Comparison of ENCODE assay signal across 11 cellular contexts in the genomic region with DNA sequence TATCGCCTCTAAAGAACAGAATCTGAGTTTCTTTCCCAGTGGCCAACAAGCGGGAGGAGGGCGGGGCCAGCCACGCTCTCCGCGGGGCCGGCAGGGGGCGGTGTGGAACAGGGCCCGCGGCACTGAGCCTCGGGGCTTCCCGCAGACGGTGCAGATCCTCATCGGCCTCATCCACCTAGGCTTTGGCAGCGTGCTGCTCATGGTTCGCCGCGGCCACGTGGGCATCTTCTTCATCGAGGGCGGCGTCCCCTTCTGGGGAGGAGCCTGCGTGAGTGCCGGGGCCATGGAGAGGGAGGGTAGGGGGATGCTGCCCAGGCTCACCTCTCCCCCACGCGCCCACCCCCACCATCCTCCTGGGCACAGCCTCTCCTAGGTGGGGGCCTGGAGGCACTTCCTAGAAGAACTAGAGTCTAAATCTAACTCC. TPM values are rescaled to one million over a fixed set of nuclear protein-coding genes. Genes with fewer than 3 reads are reported as not detected.
DNase-seq lines count a peak whose midpoint lies in the region; ATAC-seq and TF ChIP-seq lines count a peak whose summit lies in the region.
"Had no signal": no experiment of that assay in that cellular context is flagged by ENCODE, and none has a peak within 500 bp of the region (broad histone marks: within the 10 kb centered on the region; RNA-seq: fewer than 3 reads in every experiment).

No MANE protein-coding gene starts in this region.

- no peak overlapping the region for H3K27ac Mint-ChIP-seq in WTC11
- H3K27ac Mint-ChIP-seq: activated T-helper 2 cell treated with anti-CD3 and anti-CD28 coated beads, Interferon-gamma antibody, Interleukin-2, Interleukin-4, amounts not matched to agents 10 μg/mL and 5 μg/mL and 100 μg/mL, durations not matched to agents 14 hours and 24 hours and 36 hours; naive thymus-derived CD8-positive, alpha-beta T cell had no signal

- H3K4me3 ChIP-seq in iPS DF 6.9 (ENCODE audit: low read length): no peak overlapping the region

- POLR2A ChIA-PET in WTC11 (lab: Charles Lee): no interaction called here

- H3K36me3 Mint-ChIP-seq in WTC11: no peaks in the 10 kb centered on the region; the same call in 1 of the 2 replicates
- H3K36me3 Mint-ChIP-seq: naive thymus-derived CD8-positive, alpha-beta T cell had no signal

- peaks cover 23% of the 10 kb centered on the region for H3K4me1 Mint-ChIP-seq in WTC11

- no peaks in the 10 kb centered on the region for H3K9me3 ChIP-seq in iPS DF 6.9 (ENCODE audit: control insufficient read depth, insufficient read depth, low read length)

- H3K4me3 Mint-ChIP-seq in WTC11: peak overlapping the region; percentile 18; the same call in 1 of the 2 replicates
- H3K4me3 Mint-ChIP-seq: naive thymus-derived CD8-positive, alpha-beta T cell had no signal

- peak; percentile 86 for TF ChIP-seq CTCF in WTC11 (IDR thresholded peaks at IDR 0.05)

- intact Hi-C loops in cardiac septum (cut with DNase I) (no loop called here), Right ventricle myocardium inferior (cut with DNase I) (no loop called here)

- DNase-seq in cardiac septum (ENCODE audit: low spot score) (peak; percentile 22), Right ventricle myocardium inferior (ENCODE audit: missing footprints) (no peak), WTC11 (ENCODE audit: low spot score) (peak; percentile 79), iPS DF 6.9 (ENCODE audit: low read depth, low spot score) (peak; percentile 45), NCI-H1105 treated with DMSO at 0.1 percent for 48 hours (lab: John Stamatoyannopoulos, UW) (no peak), RPMI8226 (no peak)
- peak; percentile 36 for DNase-seq in stimulated activated naive CD8-positive, alpha-beta T cell treated with anti-CD3 and anti-CD28 coated beads, Interleukin-15, Interleukin-2, amounts not matched to agents 100 U/mL and 50 U/mL, for 24 hours
- DNase-seq: naive thymus-derived CD8-positive, alpha-beta T cell; NCI-H1092 had no signal

- CTCF ChIA-PET in WTC11 (lab: Charles Lee): interaction anchor here (0.6 to 6.0 kb wide), 8 partner anchors 8 to 171 kb away, joined by 3 to 125 read pairs (median 4); a partner anchor contains a TSS

- no peaks in the 10 kb centered on the region for H3K27me3 ChIP-seq in iPS DF 6.9 (ENCODE audit: control insufficient read depth, insufficient read depth, low read length)

- no peak for ATAC-seq in Right ventricle myocardium inferior
- peak; percentile 88 for ATAC-seq in WTC11
- ATAC-seq in stimulated activated naive CD8-positive, alpha-beta T cell treated with anti-CD3 and anti-CD28 coated beads, Interleukin-15, Interleukin-2, amounts not matched to agents 100 U/mL and 50 U/mL, for 24 hours: no peak
- ATAC-seq in GM21737 (IDR thresholded peaks at IDR 0.05; ENCODE audit: unreplicated experiment): no peak

- H3K27me3 Mint-ChIP-seq in WTC11 (ENCODE audit: low read depth): peaks cover 38% of the 10 kb centered on the region

- WGBS in iPS DF 6.9 (ENCODE audit: insufficient coverage, insufficient read length): no CpG with 5 or more reads among the region's 26 CpGs

- H3K4me1 ChIP-seq in iPS DF 6.9 (ENCODE audit: control insufficient read depth, insufficient read depth, low read length): no peaks in the 10 kb centered on the region

- no peaks in the 10 kb centered on the region for H3K36me3 ChIP-seq in iPS DF 6.9 (ENCODE audit: control insufficient read depth, insufficient read depth, low read length)

- no peak overlapping the region for H3K27ac ChIP-seq in iPS DF 6.9 (ENCODE audit: low read length)

- H3K9me3 Mint-ChIP-seq in WTC11: no peaks in the 10 kb centered on the region
- H3K9me3 Mint-ChIP-seq: activated T-helper 2 cell treated with anti-CD3 and anti-CD28 coated beads, Interferon-gamma antibody, Interleukin-2, Interleukin-4, amounts not matched to agents 10 μg/mL and 5 μg/mL and 100 μg/mL, durations not matched to agents 14 hours and 24 hours and 36 hours; naive thymus-derived CD8-positive, alpha-beta T cell had no signal

TF ChIP-seq in WTC11, 78 proteins besides CTCF, POLR2A, EP300 and RAD21 (continues in another document):
- 0 out of 2 replicates have a peak, but pooled peaks have one; percentile 44 for TF ChIP-seq NFE2L1 (CRISPR knock-in tag; IDR thresholded peaks at IDR 0.05)
- TF ChIP-seq EMX1 (CRISPR knock-in tag; IDR thresholded peaks at IDR 0.05): no peak
- TF ChIP-seq, protein P1, sequence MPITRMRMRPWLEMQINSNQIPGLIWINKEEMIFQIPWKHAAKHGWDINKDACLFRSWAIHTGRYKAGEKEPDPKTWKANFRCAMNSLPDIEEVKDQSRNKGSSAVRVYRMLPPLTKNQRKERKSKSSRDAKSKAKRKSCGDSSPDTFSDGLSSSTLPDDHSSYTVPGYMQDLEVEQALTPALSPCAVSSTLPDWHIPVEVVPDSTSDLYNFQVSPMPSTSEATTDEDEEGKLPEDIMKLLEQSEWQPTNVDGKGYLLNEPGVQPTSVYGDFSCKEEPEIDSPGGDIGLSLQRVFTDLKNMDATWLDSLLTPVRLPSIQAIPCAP (CRISPR knock-in tag; IDR thresholded peaks at IDR 0.05): 0 out of 2 replicates have a peak, but pooled peaks have one; percentile 75
- peak; percentile 64; the same call in 1 of the 2 replicates for TF ChIP-seq TEAD4 (CRISPR knock-in tag; IDR thresholded peaks at IDR 0.05)
- TF ChIP-seq FOXP1 (CRISPR knock-in tag; IDR thresholded peaks at IDR 0.05; ENCODE audit: borderline replicate concordance): peak; percentile 89; the same call in 1 of the 2 replicates
- TF ChIP-seq SMAD4 (CRISPR knock-in tag; IDR thresholded peaks at IDR 0.05): 0 out of 2 replicates have a peak, but pooled peaks have one; percentile 47
- TF ChIP-seq CREM (CRISPR knock-in tag; IDR thresholded peaks at IDR 0.05): peak; percentile 24; the same call in 1 of the 2 replicates
- peak; percentile 70 for TF ChIP-seq FOXK1 (CRISPR knock-in tag; IDR thresholded peaks at IDR 0.05)
- TF ChIP-seq NFYB (CRISPR knock-in tag; conservative IDR thresholded peaks at IDR 0.05; ENCODE audit: low read depth): peak; percentile 34; the same call in 1 of the 2 replicates
- TF ChIP-seq SP1 (CRISPR knock-in tag; conservative IDR thresholded peaks at IDR 0.05): peak; percentile 65
- TF ChIP-seq ZNF219 (CRISPR knock-in tag; IDR thresholded peaks at IDR 0.05; ENCODE audit: borderline replicate concordance): peak; percentile 85
- TF ChIP-seq, protein P2, sequence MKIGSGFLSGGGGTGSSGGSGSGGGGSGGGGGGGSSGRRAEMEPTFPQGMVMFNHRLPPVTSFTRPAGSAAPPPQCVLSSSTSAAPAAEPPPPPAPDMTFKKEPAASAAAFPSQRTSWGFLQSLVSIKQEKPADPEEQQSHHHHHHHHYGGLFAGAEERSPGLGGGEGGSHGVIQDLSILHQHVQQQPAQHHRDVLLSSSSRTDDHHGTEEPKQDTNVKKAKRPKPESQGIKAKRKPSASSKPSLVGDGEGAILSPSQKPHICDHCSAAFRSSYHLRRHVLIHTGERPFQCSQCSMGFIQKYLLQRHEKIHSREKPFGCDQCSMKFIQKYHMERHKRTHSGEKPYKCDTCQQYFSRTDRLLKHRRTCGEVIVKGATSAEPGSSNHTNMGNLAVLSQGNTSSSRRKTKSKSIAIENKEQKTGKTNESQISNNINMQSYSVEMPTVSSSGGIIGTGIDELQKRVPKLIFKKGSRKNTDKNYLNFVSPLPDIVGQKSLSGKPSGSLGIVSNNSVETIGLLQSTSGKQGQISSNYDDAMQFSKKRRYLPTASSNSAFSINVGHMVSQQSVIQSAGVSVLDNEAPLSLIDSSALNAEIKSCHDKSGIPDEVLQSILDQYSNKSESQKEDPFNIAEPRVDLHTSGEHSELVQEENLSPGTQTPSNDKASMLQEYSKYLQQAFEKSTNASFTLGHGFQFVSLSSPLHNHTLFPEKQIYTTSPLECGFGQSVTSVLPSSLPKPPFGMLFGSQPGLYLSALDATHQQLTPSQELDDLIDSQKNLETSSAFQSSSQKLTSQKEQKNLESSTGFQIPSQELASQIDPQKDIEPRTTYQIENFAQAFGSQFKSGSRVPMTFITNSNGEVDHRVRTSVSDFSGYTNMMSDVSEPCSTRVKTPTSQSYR (CRISPR knock-in tag; IDR thresholded peaks at IDR 0.05): peak; percentile 65; the same call in 1 of the 2 replicates
- TF ChIP-seq, protein P3, sequence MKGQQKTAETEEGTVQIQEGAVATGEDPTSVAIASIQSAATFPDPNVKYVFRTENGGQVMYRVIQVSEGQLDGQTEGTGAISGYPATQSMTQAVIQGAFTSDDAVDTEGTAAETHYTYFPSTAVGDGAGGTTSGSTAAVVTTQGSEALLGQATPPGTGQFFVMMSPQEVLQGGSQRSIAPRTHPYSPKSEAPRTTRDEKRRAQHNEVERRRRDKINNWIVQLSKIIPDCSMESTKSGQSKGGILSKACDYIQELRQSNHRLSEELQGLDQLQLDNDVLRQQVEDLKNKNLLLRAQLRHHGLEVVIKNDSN (CRISPR knock-in tag; IDR thresholded peaks at IDR 0.05): peak; percentile 75
- TF ChIP-seq RELA (CRISPR knock-in tag; IDR thresholded peaks at IDR 0.05; ENCODE audit: borderline replicate concordance): peak; percentile 84; the same call in 1 of the 2 replicates
- TF ChIP-seq KAT7 (CRISPR knock-in tag; IDR thresholded peaks at IDR 0.05; ENCODE audit: borderline replicate concordance): no peak
- TF ChIP-seq, protein P4, sequence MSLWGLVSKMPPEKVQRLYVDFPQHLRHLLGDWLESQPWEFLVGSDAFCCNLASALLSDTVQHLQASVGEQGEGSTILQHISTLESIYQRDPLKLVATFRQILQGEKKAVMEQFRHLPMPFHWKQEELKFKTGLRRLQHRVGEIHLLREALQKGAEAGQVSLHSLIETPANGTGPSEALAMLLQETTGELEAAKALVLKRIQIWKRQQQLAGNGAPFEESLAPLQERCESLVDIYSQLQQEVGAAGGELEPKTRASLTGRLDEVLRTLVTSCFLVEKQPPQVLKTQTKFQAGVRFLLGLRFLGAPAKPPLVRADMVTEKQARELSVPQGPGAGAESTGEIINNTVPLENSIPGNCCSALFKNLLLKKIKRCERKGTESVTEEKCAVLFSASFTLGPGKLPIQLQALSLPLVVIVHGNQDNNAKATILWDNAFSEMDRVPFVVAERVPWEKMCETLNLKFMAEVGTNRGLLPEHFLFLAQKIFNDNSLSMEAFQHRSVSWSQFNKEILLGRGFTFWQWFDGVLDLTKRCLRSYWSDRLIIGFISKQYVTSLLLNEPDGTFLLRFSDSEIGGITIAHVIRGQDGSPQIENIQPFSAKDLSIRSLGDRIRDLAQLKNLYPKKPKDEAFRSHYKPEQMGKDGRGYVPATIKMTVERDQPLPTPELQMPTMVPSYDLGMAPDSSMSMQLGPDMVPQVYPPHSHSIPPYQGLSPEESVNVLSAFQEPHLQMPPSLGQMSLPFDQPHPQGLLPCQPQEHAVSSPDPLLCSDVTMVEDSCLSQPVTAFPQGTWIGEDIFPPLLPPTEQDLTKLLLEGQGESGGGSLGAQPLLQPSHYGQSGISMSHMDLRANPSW (CRISPR knock-in tag; conservative IDR thresholded peaks at IDR 0.05; ENCODE audit: low read depth): no peak

RNA-seq across cellular contexts. Expression of a gene that starts 10.7 kb away (rescaled TPM):
- total RNA-seq in cardiac septum (not detected), Right ventricle myocardium inferior (not detected), WTC11 (2021) (0.09 to 0.41 TPM (median 0.39 TPM) in 3 replicates)
- total RNA-seq: activated T-helper 2 cell treated with anti-CD3 and anti-CD28 coated beads, Interferon-gamma antibody, Interleukin-2, Interleukin-4, amounts not matched to agents 10 μg/mL and 5 μg/mL and 100 μg/mL, durations not matched to agents 14 hours and 24 hours and 36 hours; naive thymus-derived CD8-positive, alpha-beta T cell had no signal

RNA-seq across cellular contexts. Expression of a gene that starts 17.7 kb away (rescaled TPM):
- total RNA-seq in cardiac septum (not detected), Right ventricle myocardium inferior (not detected), WTC11 (2021) (not detected in 3 replicates)
- total RNA-seq: activated T-helper 2 cell treated with anti-CD3 and anti-CD28 coated beads, Interferon-gamma antibody, Interleukin-2, Interleukin-4, amounts not matched to agents 10 μg/mL and 5 μg/mL and 100 μg/mL, durations not matched to agents 14 hours and 24 hours and 36 hours; naive thymus-derived CD8-positive, alpha-beta T cell had no signal

RNA-seq across cellular contexts. Expression of a gene that starts 42.9 kb away (rescaled TPM):
- total RNA-seq in cardiac septum (not detected), Right ventricle myocardium inferior (not detected), WTC11 (2021) (not detected in 3 replicates)
- total RNA-seq: activated T-helper 2 cell treated with anti-CD3 and anti-CD28 coated beads, Interferon-gamma antibody, Interleukin-2, Interleukin-4, amounts not matched to agents 10 μg/mL and 5 μg/mL and 100 μg/mL, durations not matched to agents 14 hours and 24 hours and 36 hours; naive thymus-derived CD8-positive, alpha-beta T cell had no signal

Comparison
In these comparisons a context has a peak if more than half of its experiments do, and no peak if none do; other contexts are left out.
1. DNase-seq: peak in cardiac septum (single experiment), WTC11 (single experiment), iPS DF 6.9 (single experiment) and stimulated activated naive CD8-positive, alpha-beta T cell treated with anti-CD3 and anti-CD28 coated beads, Interleukin-15, Interleukin-2, amounts not matched to agents 100 U/mL and 50 U/mL, for 24 hours (single experiment); none in Right ventricle myocardium inferior (single experiment), NCI-H1105 treated with DMSO at 0.1 percent for 48 hours (single experiment) and RPMI8226 (single experiment).